ENCODE assay signal across 14 cellular contexts in the genomic region with DNA sequence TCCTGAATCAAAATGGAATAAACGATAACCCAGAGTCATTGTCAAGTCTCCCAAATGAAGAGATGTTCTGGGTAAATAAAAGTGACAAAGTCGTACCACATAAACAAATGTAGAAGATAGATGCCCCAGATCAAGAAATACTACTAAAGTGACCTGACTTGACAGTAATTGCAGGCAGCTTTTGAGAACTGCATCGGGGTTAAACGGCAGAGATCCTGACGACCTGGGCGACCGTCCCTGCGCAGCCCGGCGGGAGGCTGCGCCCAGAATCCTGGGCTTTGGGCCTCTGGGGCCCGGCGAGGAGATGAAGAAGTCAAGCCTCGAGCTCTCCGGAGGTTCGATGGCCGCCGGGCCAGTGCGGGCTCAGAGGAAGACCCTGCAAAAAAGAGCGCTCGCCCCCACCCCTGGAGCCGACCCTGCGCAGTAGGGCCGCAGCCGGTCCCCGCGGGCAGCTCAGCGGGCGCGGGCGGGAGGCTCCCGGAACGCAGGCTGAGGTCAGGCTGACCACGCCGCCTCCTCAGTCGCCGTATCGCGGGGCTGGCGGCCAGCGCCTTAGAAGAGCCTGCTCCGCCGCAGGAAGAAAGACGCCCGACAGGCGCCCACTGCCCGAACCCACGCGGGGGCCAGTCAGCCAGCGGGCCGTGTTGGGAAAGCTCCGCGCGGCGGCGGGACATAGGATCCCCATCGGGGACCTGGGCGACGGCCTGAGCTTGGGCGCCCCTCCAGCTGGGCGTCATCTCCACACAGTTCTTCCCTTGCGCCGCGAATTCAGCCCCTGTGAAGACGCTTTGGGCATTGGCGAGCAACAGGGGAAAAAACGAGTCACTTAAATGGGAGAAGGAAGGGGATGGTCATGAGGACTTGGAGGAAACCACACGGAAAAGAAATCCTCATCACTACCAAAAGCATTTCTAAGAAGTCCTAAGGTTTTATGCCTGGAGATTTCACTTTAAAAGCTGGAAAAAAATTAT. TPM values are rescaled to one million over a fixed set of nuclear protein-coding genes. Genes with fewer than 3 reads are reported as not detected.
DNase-seq lines count a peak whose midpoint lies in the region; ATAC-seq, FAIRE-seq and TF ChIP-seq lines count a peak whose summit lies in the region.
"Had no signal": no experiment of that assay in that cellular context is flagged by ENCODE, and none has a peak within 500 bp of the region (broad histone marks: within the 10 kb centered on the region; RNA-seq: fewer than 3 reads in every experiment).

No MANE protein-coding gene starts in this region.

- no peak overlapping the region for H3K4me3 ChIP-seq in A549
- no peak overlapping the region for H3K4me3 ChIP-seq in Peyer's patch
- H3K4me3 ChIP-seq: prostate gland had no signal

- FAIRE-seq in A549 (lab: Jason Lieb, UNC), result no peak
- FAIRE-seq in GM12892 (lab: Jason Lieb, UNC), result no peak

- CTCF ChIA-PET in A549 (lab: Yijun Ruan, JAX) (interaction anchor here (0.8 to 2.5 kb wide), 4 partner anchors 16 to 101 kb away, joined by 3 to 13 read pairs (median 3); a partner anchor contains a TSS), GM10248 (lab: Yijun Ruan, JAX) (no interaction called here)

- H3K9me3 ChIP-seq in A549 (peaks cover 12% of the 10 kb centered on the region; the same call in 2 of the 3 replicates), Peyer's patch (no peaks in the 10 kb centered on the region)
- H3K9me3 ChIP-seq: prostate gland had no signal

- H3K36me3 ChIP-seq in Peyer's patch, result no peaks in the 10 kb centered on the region
- H3K36me3 ChIP-seq: prostate gland had no signal

- WGBS in A549 (ENCODE audit: missing lambda C conversion rate), result 33% methylated on average over 37 of the region's 68 CpGs

- no peak for TF ChIP-seq CTCF in A549 (IDR thresholded peaks at IDR 0.05)
- TF ChIP-seq CTCF in GM10248 (IDR thresholded peaks at IDR 0.05; ENCODE audit: control extremely low read depth, extremely low read depth, low read depth, missing control alignments), result no peak
- TF ChIP-seq CTCF in Peyer's patch (IDR thresholded peaks at IDR 0.05), result no peak

- H3K9me3 Mint-ChIP-seq in naive thymus-derived CD8-positive, alpha-beta T cell, result peaks cover 0 to 18% (median 5%) of the 10 kb centered on the region in 9 donors

- no peak for DNase-seq in A549 (ENCODE audit: low read depth in 1 of 2, low spot score in 1 of 2)
- peak; percentile 10 for DNase-seq in GM10248 (ENCODE audit: extremely low spot score)
- peak; percentile 76 for DNase-seq in ecto neural progenitor cell (ENCODE audit: low spot score)
- DNase-seq in naive thymus-derived CD8-positive, alpha-beta T cell, result no peak
- DNase-seq in GM19238 (ENCODE audit: insufficient read length, low spot score), result no peak
- no peak for DNase-seq in Peyer's patch
- DNase-seq in GM12892 (ENCODE audit: insufficient read length), result no peak
- DNase-seq: activated B cell treated with CpG ODN at 0.5 μM for 24 hours; activated T-cell treated with anti-CD3 and anti-CD28 coated beads, Interleukin-2, amount 50 U/mL, for 24 hours; stimulated activated CD4-positive, alpha-beta T cell treated with anti-CD3 and anti-CD28 coated beads, Interleukin-4, amount 100 ng/mL, for 24 hours had no signal

- H3K27ac ChIP-seq in A549 (no peak overlapping the region), Peyer's patch (no peak overlapping the region)
- H3K27ac ChIP-seq: C4-2B, prostate gland had no signal

- TF ChIP-seq POLR2A in A549 (IDR thresholded peaks at IDR 0.05; ENCODE audit: low read length) (no peak), Peyer's patch (IDR thresholded peaks at IDR 0.05) (no peak), GM12892 (IDR thresholded peaks at IDR 0.05; ENCODE audit: low read depth, low read length) (no peak)

- no peaks in the 10 kb centered on the region for H3K4me1 ChIP-seq in A549
- peaks cover 0 to 11% (median 0%) of the 10 kb centered on the region in 4 donors for H3K4me1 ChIP-seq in Peyer's patch
- H3K4me1 ChIP-seq: prostate gland had no signal

- TF ChIP-seq EP300 in A549 (IDR thresholded peaks at IDR 0.05), result no peak

- H3K36me3 Mint-ChIP-seq in naive thymus-derived CD8-positive, alpha-beta T cell, result peaks cover 3 to 29% (median 6%) of the 10 kb centered on the region in 3 donors

- H3K27me3 Mint-ChIP-seq in naive thymus-derived CD8-positive, alpha-beta T cell, result peaks cover 56 to 89% (median 63%) of the 10 kb centered on the region in 5 donors

- POLR2A ChIA-PET in A549 (lab: Yijun Ruan, JAX), result no interaction called here
- POLR2A ChIA-PET in GM10248 (lab: Yijun Ruan, JAX), result no interaction called here
- POLR2A ChIA-PET in naive thymus-derived CD8-positive, alpha-beta T cell (lab: Charles Lee), result no interaction called here

- no peak for TF ChIP-seq RAD21 in A549 (conservative IDR thresholded peaks at IDR 0.05 in 1 of 2, IDR thresholded peaks at IDR 0.05 in 1 of 2)

- H3K27ac Mint-ChIP-seq in naive thymus-derived CD8-positive, alpha-beta T cell, result no peak overlapping the region
- H3K27ac Mint-ChIP-seq: activated B cell treated with CpG ODN at 0.5 μM for 24 hours; activated T-cell treated with anti-CD3 and anti-CD28 coated beads, Interleukin-2, amount 50 U/mL, for 24 hours; stimulated activated naive CD8-positive, alpha-beta T cell treated with anti-CD3 and anti-CD28 coated beads, Interleukin-15, Interleukin-2, amounts not matched to agents 100 ng/mL and 50 ng/mL, for 24 hours had no signal

- H3K4me2 ChIP-seq in A549, result peak overlapping the region; percentile 24; the same call in 2 of the 3 replicates

- no peak; a peak in 1 of 6 replicates for ATAC-seq in A549
- ATAC-seq in naive thymus-derived CD8-positive, alpha-beta T cell, result no peak
- ATAC-seq in HG02610 (IDR thresholded peaks at IDR 0.05; ENCODE audit: unreplicated experiment), result no peak

- H3K4me1 Mint-ChIP-seq in naive thymus-derived CD8-positive, alpha-beta T cell, result peaks cover 10 to 32% (median 20%) of the 10 kb centered on the region in 4 donors

- H3K27me3 ChIP-seq in Peyer's patch, result peaks cover 0 to 53% of the 10 kb centered on the region in 2 donors

- peak overlapping the region in 7 of 10 donors; percentile 41 to 73 (median 54) for H3K4me3 Mint-ChIP-seq in naive thymus-derived CD8-positive, alpha-beta T cell
- H3K4me3 Mint-ChIP-seq: activated B cell treated with CpG ODN at 0.5 μM for 24 hours; activated T-cell treated with anti-CD3 and anti-CD28 coated beads, Interleukin-2, amount 50 U/mL, for 24 hours; stimulated activated naive CD8-positive, alpha-beta T cell treated with anti-CD3 and anti-CD28 coated beads, Interleukin-15, Interleukin-2, amounts not matched to agents 100 ng/mL and 50 ng/mL, for 24 hours had no signal

TF ChIP-seq in A549, 52 proteins besides CTCF, POLR2A, EP300 and RAD21 (continues in another document):
- TF ChIP-seq JUNB (IDR thresholded peaks at IDR 0.05), result no peak
- TF ChIP-seq HEYL (CRISPR knock-in tag; IDR thresholded peaks at IDR 0.05), result no peak
- TF ChIP-seq HDAC2 (IDR thresholded peaks at IDR 0.05), result no peak
- no peak for TF ChIP-seq HOXB5 (CRISPR knock-in tag; IDR thresholded peaks at IDR 0.05)
- no peak for TF ChIP-seq POLR2AphosphoS2 (conservative IDR thresholded peaks at IDR 0.05; ENCODE audit: low read length)
- TF ChIP-seq, protein P1, sequence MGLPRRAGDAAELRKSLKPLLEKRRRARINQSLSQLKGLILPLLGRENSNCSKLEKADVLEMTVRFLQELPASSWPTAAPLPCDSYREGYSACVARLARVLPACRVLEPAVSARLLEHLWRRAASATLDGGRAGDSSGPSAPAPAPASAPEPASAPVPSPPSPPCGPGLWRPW (IDR thresholded peaks at IDR 0.05), result no peak
- TF ChIP-seq, protein P2, sequence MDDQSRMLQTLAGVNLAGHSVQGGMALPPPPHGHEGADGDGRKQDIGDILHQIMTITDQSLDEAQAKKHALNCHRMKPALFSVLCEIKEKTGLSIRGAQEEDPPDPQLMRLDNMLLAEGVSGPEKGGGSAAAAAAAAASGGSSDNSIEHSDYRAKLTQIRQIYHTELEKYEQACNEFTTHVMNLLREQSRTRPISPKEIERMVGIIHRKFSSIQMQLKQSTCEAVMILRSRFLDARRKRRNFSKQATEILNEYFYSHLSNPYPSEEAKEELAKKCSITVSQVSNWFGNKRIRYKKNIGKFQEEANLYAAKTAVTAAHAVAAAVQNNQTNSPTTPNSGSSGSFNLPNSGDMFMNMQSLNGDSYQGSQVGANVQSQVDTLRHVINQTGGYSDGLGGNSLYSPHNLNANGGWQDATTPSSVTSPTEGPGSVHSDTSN (IDR thresholded peaks at IDR 0.05), result no peak
- TF ChIP-seq, protein P3, sequence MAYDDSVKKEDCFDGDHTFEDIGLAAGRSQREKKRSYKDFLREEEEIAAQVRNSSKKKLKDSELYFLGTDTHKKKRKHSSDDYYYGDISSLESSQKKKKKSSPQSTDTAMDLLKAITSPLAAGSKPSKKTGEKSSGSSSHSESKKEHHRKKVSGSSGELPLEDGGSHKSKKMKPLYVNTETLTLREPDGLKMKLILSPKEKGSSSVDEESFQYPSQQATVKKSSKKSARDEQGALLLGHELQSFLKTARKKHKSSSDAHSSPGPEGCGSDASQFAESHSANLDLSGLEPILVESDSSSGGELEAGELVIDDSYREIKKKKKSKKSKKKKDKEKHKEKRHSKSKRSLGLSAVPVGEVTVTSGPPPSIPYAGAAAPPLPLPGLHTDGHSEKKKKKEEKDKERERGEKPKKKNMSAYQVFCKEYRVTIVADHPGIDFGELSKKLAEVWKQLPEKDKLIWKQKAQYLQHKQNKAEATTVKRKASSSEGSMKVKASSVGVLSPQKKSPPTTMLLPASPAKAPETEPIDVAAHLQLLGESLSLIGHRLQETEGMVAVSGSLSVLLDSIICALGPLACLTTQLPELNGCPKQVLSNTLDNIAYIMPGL (CRISPR knock-in tag; IDR thresholded peaks at IDR 0.05; ENCODE audit: borderline replicate concordance), result no peak

RNA-seq across cellular contexts. Expression of a gene that starts 16.0 kb away (rescaled TPM):
- polyA plus RNA-seq in A549 (2011; rRNA removed) (0.04 TPM in 1 of 2 replicates, not detected in the other), A549 (2017; fragmentation: RNase III; extraction: RNeasy Plus Mini Kit Qiagen cat#74134 plus additional on column Dnase treatment) (not detected in 3 replicates)
- 0.03 and 0.04 TPM in 2 replicates for polyA plus RNA-seq in A549 (2012; cell fraction: cytosol; rRNA removed)
- 0.05 and 0.13 TPM in 2 replicates for polyA plus RNA-seq in A549 (2012; cell fraction: nucleus; rRNA removed)
- not detected in 2 replicates for polyA minus RNA-seq in A549 (2011; rRNA and poly(A)+ RNA removed)
- not detected for total RNA-seq in naive thymus-derived CD8-positive, alpha-beta T cell
- not detected for polyA plus RNA-seq in naive thymus-derived CD8-positive, alpha-beta T cell
- not detected for total RNA-seq in Peyer's patch
- not detected for polyA plus RNA-seq in GM12892 (2012; ENCODE audit: missing spikeins)
- total RNA-seq: activated B cell treated with CpG ODN at 0.5 μM for 24 hours, prostate gland had no signal

Comparison
In these comparisons a context has a peak if more than half of its experiments do, and no peak if none do; other contexts are left out.
1. DNase-seq: peak in GM10248 (single experiment) and ecto neural progenitor cell (single experiment); none in A549 (0 of 2), naive thymus-derived CD8-positive, alpha-beta T cell (0 of 10), GM19238 (single experiment), Peyer's patch (0 of 3) and GM12892 (single experiment).